8 cellular contexts compared by ENCODE assay signal in genomic region chr20:8722277-8722928, GRCh38.
DNase-seq lines count a peak whose midpoint lies in the region; ATAC-seq, FAIRE-seq and TF ChIP-seq lines count a peak whose summit lies in the region.

No MANE protein-coding gene starts in this region.

- H3K9me3 ChIP-seq in CD8-positive, alpha-beta T cell (ENCODE audit: low read length): no peaks in the 10 kb centered on the region
- H3K9me3 ChIP-seq in pancreas: no peaks in the 10 kb centered on the region

- no peaks in the 10 kb centered on the region for H3K36me3 Mint-ChIP-seq in CD8-positive, alpha-beta T cell
- no peaks in the 10 kb centered on the region; the same call in 1 of the 2 replicates for H3K36me3 Mint-ChIP-seq in WTC11

- DNase-seq in CD8-positive, alpha-beta T cell: peak in 1 of 7 experiments; percentile 24
- DNase-seq in NCI-H345 (lab: John Stamatoyannopoulos, UW) (peak; percentile 80), WTC11 (ENCODE audit: low spot score) (peak; percentile 22), globus pallidus (ENCODE audit: low spot score) (peak; percentile 68), pancreas (peak in 3 of 6 donors; percentile 15 to 54 (median 19)), UCSD-AML1 (lab: John Stamatoyannopoulos, UW; ENCODE audit: unreplicated experiment) (no peak)

- POLR2A ChIA-PET in CD8-positive, alpha-beta T cell (lab: Charles Lee): no interaction called here
- POLR2A ChIA-PET in WTC11 (lab: Charles Lee): interaction anchor here (0.6 kb wide), 2 partner anchors 675 to 786 kb away, joined by 3 to 6 read pairs; no protein-coding TSS in a partner anchor

- H3K4me3 Mint-ChIP-seq in CD8-positive, alpha-beta T cell: no peak overlapping the region
- H3K4me3 Mint-ChIP-seq in WTC11: no peak overlapping the region

- no peaks in the 10 kb centered on the region for H3K4me1 ChIP-seq in CD8-positive, alpha-beta T cell (ENCODE audit: insufficient read depth, low read length)
- no peaks in the 10 kb centered on the region for H3K4me1 ChIP-seq in pancreas

- CTCF ChIA-PET in CD8-positive, alpha-beta T cell (lab: Charles Lee): interaction anchor here (0.6 to 4.0 kb wide), 37 partner anchors 8 to 1956 kb away, joined by 3 to 44 read pairs (median 4); partner anchors contain the start of gene PLCB1
- CTCF ChIA-PET in WTC11 (lab: Charles Lee): interaction anchor here (0.6 to 4.2 kb wide), 51 partner anchors 8 to 856 kb away, joined by 3 to 51 read pairs (median 4); partner anchors contain the start of genes PLCB1 and TMX4

- H3K27me3 Mint-ChIP-seq in CD8-positive, alpha-beta T cell (ENCODE audit: low read depth): no peaks in the 10 kb centered on the region
- no peaks in the 10 kb centered on the region for H3K27me3 Mint-ChIP-seq in WTC11 (ENCODE audit: low read depth)

- no peak for ATAC-seq in CD8-positive, alpha-beta T cell
- ATAC-seq in GM18858 (IDR thresholded peaks at IDR 0.05; ENCODE audit: unreplicated experiment) (peak; percentile 73), HG03354 (IDR thresholded peaks at IDR 0.05; ENCODE audit: poor library complexity, severe bottlenecking, unreplicated experiment) (peak; percentile 90), WTC11 (peak; percentile 86), pancreas (peak; percentile 82 to 92 (median 91))

- intact Hi-C loops in CD8-positive, alpha-beta T cell (cut with DNase I, micrococcal nuclease): loop anchor here (1.0 to 10.0 kb wide), 8 partner anchors 328 to 1895 kb away; partner anchors contain the start of gene PLCB1 (in 1 of the 2)
- intact Hi-C loops in pancreas (cut with DNase I): loop anchor here in 2 of 3 donors (5.0 to 10.0 kb wide), 2 partner anchors 590 to 678 kb away; partner anchors contain the start of gene PLCB1 (in 1 of the 2)

- WGBS in pancreas, 2 donors: 27 to 42% methylated on average over 8 of the region's 8 CpGs

- no peaks in the 10 kb centered on the region for H3K4me1 Mint-ChIP-seq in CD8-positive, alpha-beta T cell (ENCODE audit: low read depth)
- H3K4me1 Mint-ChIP-seq in WTC11: no peaks in the 10 kb centered on the region

- no peaks in the 10 kb centered on the region for H3K9me3 Mint-ChIP-seq in CD8-positive, alpha-beta T cell
- no peaks in the 10 kb centered on the region for H3K9me3 Mint-ChIP-seq in WTC11

- peak; percentile 88 for FAIRE-seq in pancreas (lab: Jason Lieb, UNC)

- no peak overlapping the region for H3K27ac Mint-ChIP-seq in CD8-positive, alpha-beta T cell
- H3K27ac Mint-ChIP-seq in WTC11: no peak overlapping the region

- H3K4me3 ChIP-seq in CD8-positive, alpha-beta T cell (ENCODE audit: low read depth, low read length): no peak overlapping the region
- no peak overlapping the region for H3K4me3 ChIP-seq in pancreas

- no peaks in the 10 kb centered on the region for H3K27me3 ChIP-seq in CD8-positive, alpha-beta T cell (ENCODE audit: insufficient read depth, low read length)
- no peaks in the 10 kb centered on the region for H3K27me3 ChIP-seq in pancreas

- H3K27ac ChIP-seq in CD8-positive, alpha-beta T cell (ENCODE audit: low read depth, low read length): no peak overlapping the region
- no peak overlapping the region for H3K27ac ChIP-seq in pancreas

- peak; percentile 68 for TF ChIP-seq CTCF in CD8-positive, alpha-beta T cell (IDR thresholded peaks at IDR 0.05)
- TF ChIP-seq CTCF in WTC11 (IDR thresholded peaks at IDR 0.05) (peak; percentile 69), pancreas (IDR thresholded peaks at IDR 0.05) (peak in 3 of 4 donors; percentile 51 to 71 (median 62))

- H3K36me3 ChIP-seq in CD8-positive, alpha-beta T cell (ENCODE audit: insufficient read depth, low read length): no peaks in the 10 kb centered on the region
- no peaks in the 10 kb centered on the region for H3K36me3 ChIP-seq in pancreas

TF ChIP-seq in WTC11, 78 proteins besides CTCF, POLR2A, EP300 and RAD21:
- TF ChIP-seq SMAD3 (CRISPR knock-in tag; IDR thresholded peaks at IDR 0.05; ENCODE audit: borderline replicate concordance) (no peak), TEAD1 (CRISPR knock-in tag; IDR thresholded peaks at IDR 0.05) (0 out of 2 replicates have a peak, but pooled peaks have one; percentile 20)
- TF ChIP-seq, protein P1, sequence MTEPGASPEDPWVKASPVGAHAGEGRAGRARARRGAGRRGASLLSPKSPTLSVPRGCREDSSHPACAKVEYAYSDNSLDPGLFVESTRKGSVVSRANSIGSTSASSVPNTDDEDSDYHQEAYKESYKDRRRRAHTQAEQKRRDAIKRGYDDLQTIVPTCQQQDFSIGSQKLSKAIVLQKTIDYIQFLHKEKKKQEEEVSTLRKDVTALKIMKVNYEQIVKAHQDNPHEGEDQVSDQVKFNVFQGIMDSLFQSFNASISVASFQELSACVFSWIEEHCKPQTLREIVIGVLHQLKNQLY (CRISPR knock-in tag; IDR thresholded peaks at IDR 0.05): no peak
